Comparison of ENCODE assay signal across 8 cellular contexts in genomic region chr15:92521624-92522008, GRCh38.
DNase-seq lines count a peak whose midpoint lies in the region; ATAC-seq and TF ChIP-seq lines count a peak whose summit lies in the region.

No MANE protein-coding gene starts in this region.

- no peaks in the 10 kb centered on the region for H3K79me2 ChIP-seq in parathyroid adenoma

- H2AFZ ChIP-seq in parathyroid adenoma = peak overlapping the region; percentile 38

- H3K4me3 ChIP-seq in NT2/D1 (ENCODE audit: insufficient read length, low read depth) (no peak overlapping the region), parathyroid adenoma (ENCODE audit: low read depth, low read length) (no peak overlapping the region), aorta (ENCODE audit: low read length in 2 of 2) (no peak overlapping the region)

- H3K4me1 ChIP-seq in NT2/D1 (ENCODE audit: insufficient read depth, insufficient read length) (no peaks in the 10 kb centered on the region), parathyroid adenoma (no peaks in the 10 kb centered on the region), aorta (ENCODE audit: control insufficient read depth in 1 of 2, insufficient read depth in 2 of 2, low read length in 2 of 2) (no peaks in the 10 kb centered on the region)

- peak; percentile 60 for TF ChIP-seq CTCF in parathyroid adenoma (IDR thresholded peaks at IDR 0.05)

- peaks cover 5% of the 10 kb centered on the region for H3K27me3 ChIP-seq in NT2/D1 (ENCODE audit: insufficient read depth, insufficient read length)
- H3K27me3 ChIP-seq in parathyroid adenoma (ENCODE audit: control insufficient read depth, insufficient read depth, low read length) = no peaks in the 10 kb centered on the region
- peaks cover 0 to 2% of the 10 kb centered on the region in 2 donors for H3K27me3 ChIP-seq in aorta (ENCODE audit: control insufficient read depth in 1 of 2, insufficient read depth in 2 of 2, low read length in 1 of 2)

- WGBS in aorta, 2 donors = 1 to 2% methylated on average over 7 of the region's 7 CpGs

- ATAC-seq in GM21576 (IDR thresholded peaks at IDR 0.05; ENCODE audit: unreplicated experiment) (peak; percentile 94), aorta (ENCODE audit: low FRiP score) (peak; percentile 93)

- H3K36me3 ChIP-seq in NT2/D1 (ENCODE audit: insufficient read depth, insufficient read length, low read length) = no peaks in the 10 kb centered on the region
- H3K36me3 ChIP-seq in parathyroid adenoma (ENCODE audit: control insufficient read depth, insufficient read depth, low read length) = no peaks in the 10 kb centered on the region
- H3K36me3 ChIP-seq in aorta (ENCODE audit: control insufficient read depth in 1 of 2, insufficient read depth in 2 of 2, low read length in 1 of 2) = no peaks in the 10 kb centered on the region

- H3K9me3 ChIP-seq in NT2/D1 (ENCODE audit: insufficient read depth, low read length) (peaks cover 18% of the 10 kb centered on the region; the same call in 1 of the 2 replicates), parathyroid adenoma (ENCODE audit: control insufficient read depth, low read length) (no peaks in the 10 kb centered on the region), aorta (ENCODE audit: control insufficient read depth, low read length) (no peaks in the 10 kb centered on the region)

- H3K9ac ChIP-seq in NT2/D1 (ENCODE audit: insufficient read length, low read depth) = no peak overlapping the region
- H3K9ac ChIP-seq in parathyroid adenoma = no peak overlapping the region

- DNase-seq in GF-D8 (lab: John Stamatoyannopoulos, UW) (peak; percentile 13), HT1080 (ENCODE audit: low read depth) (peak; percentile 48), NT2/D1 (ENCODE audit: low read depth, low spot score) (peak; percentile 73), germinal center (ENCODE audit: low spot score) (peak; percentile 17), aorta (peak; percentile 83 to 86)
- DNase-seq in activated naive CD4-positive, alpha-beta T cell treated with Interleukin-2 at 50 U/mL for 16 hours = peak; percentile 38

- H3K4me2 ChIP-seq in parathyroid adenoma (ENCODE audit: low read length) = no peak overlapping the region

- H3K27ac ChIP-seq in parathyroid adenoma = no peak overlapping the region
- no peak overlapping the region for H3K27ac ChIP-seq in aorta (ENCODE audit: low read depth in 1 of 2, low read length in 2 of 2)

- intact Hi-C loops in aorta (cut with DNase I) = loop anchor here (1.0 to 10.0 kb wide), 4 partner anchors 81 to 193 kb away; no protein-coding TSS in a partner anchor

Comparison
In these comparisons a context has a peak if more than half of its experiments do, and no peak if none do; other contexts are left out.
1. DNase-seq: peak in every context shown above with its lines; median percentile 84 in aorta; 73 in NT2/D1; 48 in HT1080; 38 in activated naive CD4-positive, alpha-beta T cell treated with Interleukin-2 at 50 U/mL for 16 hours; 17 in germinal center; 13 in GF-D8.